In the genomic region with DNA sequence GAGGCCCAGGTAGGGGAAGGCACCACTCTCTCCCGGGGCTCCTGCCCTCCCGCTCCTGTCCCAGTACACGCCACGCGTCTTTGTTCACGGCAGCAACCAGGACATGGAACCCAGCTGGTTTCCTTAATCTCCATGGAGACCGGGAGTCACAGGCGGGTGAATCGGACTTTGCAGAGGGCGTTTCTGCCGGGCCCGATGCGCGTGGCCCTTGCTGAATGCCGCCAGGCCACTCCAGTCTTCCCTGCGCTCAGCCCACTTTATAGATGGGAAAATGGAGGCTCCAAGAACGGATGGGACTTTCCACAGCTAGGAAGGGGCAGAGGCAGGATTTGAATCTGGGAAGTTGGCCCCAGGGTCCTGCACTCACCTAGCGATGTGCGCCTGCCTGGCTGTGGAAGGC, we compare ENCODE assay signal across 2 cellular contexts.
TF ChIP-seq lines count a peak whose summit lies in the region.

No MANE protein-coding gene starts in this region.

TF ChIP-seq in GM23338, 12 proteins besides CTCF, POLR2A, EP300 and RAD21 (continues in another document):
- TF ChIP-seq EZH2 (IDR thresholded peaks at IDR 0.05; ENCODE audit: low read depth, unreplicated experiment) (no peak), EZH2phosphoT487 (IDR thresholded peaks at IDR 0.05; ENCODE audit: unreplicated experiment) (no peak), ZNF114 (CRISPR knock-in tag; IDR thresholded peaks at IDR 0.05) (no peak), CREB1 (CRISPR knock-in tag; IDR thresholded peaks at IDR 0.05; ENCODE audit: low read depth) (no peak), STAT1 (IDR thresholded peaks at IDR 0.05; ENCODE audit: unreplicated experiment) (no peak), NANOG (IDR thresholded peaks at IDR 0.05; ENCODE audit: borderline replicate concordance) (no peak), JUNB (IDR thresholded peaks at IDR 0.05; ENCODE audit: unreplicated experiment) (no peak)
- TF ChIP-seq, protein P1, sequence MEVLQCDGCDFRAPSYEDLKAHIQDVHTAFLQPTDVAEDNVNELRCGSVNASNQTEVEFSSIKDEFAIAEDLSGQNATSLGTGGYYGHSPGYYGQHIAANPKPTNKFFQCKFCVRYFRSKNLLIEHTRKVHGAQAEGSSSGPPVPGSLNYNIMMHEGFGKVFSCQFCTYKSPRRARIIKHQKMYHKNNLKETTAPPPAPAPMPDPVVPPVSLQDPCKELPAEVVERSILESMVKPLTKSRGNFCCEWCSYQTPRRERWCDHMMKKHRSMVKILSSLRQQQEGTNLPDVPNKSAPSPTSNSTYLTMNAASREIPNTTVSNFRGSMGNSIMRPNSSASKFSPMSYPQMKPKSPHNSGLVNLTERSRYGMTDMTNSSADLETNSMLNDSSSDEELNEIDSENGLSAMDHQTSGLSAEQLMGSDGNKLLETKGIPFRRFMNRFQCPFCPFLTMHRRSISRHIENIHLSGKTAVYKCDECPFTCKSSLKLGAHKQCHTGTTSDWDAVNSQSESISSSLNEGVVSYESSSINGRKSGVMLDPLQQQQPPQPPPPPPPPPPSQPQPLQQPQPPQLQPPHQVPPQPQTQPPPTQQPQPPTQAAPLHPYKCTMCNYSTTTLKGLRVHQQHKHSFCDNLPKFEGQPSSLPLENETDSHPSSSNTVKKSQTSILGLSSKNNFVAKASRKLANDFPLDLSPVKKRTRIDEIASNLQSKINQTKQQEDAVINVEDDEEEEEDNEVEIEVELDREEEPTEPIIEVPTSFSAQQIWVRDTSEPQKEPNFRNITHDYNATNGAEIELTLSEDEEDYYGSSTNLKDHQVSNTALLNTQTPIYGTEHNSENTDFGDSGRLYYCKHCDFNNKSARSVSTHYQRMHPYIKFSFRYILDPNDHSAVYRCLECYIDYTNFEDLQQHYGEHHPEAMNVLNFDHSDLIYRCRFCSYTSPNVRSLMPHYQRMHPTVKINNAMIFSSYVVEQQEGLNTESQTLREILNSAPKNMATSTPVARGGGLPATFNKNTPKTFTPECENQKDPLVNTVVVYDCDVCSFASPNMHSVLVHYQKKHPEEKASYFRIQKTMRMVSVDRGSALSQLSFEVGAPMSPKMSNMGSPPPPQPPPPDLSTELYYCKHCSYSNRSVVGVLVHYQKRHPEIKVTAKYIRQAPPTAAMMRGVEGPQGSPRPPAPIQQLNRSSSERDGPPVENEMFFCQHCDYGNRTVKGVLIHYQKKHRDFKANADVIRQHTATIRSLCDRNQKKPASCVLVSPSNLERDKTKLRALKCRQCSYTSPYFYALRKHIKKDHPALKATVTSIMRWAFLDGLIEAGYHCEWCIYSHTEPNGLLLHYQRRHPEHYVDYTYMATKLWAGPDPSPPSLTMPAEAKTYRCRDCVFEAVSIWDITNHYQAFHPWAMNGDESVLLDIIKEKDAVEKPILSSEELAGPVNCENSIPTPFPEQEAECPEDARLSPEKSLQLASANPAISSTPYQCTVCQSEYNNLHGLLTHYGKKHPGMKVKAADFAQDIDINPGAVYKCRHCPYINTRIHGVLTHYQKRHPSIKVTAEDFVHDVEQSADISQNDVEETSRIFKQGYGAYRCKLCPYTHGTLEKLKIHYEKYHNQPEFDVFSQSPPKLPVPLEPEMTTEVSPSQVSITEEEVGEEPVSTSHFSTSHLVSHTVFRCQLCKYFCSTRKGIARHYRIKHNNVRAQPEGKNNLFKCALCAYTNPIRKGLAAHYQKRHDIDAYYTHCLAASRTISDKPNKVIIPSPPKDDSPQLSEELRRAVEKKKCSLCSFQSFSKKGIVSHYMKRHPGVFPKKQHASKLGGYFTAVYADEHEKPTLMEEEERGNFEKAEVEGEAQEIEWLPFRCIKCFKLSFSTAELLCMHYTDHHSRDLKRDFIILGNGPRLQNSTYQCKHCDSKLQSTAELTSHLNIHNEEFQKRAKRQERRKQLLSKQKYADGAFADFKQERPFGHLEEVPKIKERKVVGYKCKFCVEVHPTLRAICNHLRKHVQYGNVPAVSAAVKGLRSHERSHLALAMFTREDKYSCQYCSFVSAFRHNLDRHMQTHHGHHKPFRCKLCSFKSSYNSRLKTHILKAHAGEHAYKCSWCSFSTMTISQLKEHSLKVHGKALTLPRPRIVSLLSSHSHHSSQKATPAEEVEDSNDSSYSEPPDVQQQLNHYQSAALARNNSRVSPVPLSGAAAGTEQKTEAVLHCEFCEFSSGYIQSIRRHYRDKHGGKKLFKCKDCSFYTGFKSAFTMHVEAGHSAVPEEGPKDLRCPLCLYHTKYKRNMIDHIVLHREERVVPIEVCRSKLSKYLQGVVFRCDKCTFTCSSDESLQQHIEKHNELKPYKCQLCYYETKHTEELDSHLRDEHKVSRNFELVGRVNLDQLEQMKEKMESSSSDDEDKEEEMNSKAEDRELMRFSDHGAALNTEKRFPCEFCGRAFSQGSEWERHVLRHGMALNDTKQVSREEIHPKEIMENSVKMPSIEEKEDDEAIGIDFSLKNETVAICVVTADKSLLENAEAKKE (CRISPR knock-in tag; IDR thresholded peaks at IDR 0.05) = no peak
- TF ChIP-seq, protein P2, sequence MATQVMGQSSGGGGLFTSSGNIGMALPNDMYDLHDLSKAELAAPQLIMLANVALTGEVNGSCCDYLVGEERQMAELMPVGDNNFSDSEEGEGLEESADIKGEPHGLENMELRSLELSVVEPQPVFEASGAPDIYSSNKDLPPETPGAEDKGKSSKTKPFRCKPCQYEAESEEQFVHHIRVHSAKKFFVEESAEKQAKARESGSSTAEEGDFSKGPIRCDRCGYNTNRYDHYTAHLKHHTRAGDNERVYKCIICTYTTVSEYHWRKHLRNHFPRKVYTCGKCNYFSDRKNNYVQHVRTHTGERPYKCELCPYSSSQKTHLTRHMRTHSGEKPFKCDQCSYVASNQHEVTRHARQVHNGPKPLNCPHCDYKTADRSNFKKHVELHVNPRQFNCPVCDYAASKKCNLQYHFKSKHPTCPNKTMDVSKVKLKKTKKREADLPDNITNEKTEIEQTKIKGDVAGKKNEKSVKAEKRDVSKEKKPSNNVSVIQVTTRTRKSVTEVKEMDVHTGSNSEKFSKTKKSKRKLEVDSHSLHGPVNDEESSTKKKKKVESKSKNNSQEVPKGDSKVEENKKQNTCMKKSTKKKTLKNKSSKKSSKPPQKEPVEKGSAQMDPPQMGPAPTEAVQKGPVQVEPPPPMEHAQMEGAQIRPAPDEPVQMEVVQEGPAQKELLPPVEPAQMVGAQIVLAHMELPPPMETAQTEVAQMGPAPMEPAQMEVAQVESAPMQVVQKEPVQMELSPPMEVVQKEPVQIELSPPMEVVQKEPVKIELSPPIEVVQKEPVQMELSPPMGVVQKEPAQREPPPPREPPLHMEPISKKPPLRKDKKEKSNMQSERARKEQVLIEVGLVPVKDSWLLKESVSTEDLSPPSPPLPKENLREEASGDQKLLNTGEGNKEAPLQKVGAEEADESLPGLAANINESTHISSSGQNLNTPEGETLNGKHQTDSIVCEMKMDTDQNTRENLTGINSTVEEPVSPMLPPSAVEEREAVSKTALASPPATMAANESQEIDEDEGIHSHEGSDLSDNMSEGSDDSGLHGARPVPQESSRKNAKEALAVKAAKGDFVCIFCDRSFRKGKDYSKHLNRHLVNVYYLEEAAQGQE (IDR thresholded peaks at IDR 0.05; ENCODE audit: unreplicated experiment) = no peak
- TF ChIP-seq, protein P3, sequence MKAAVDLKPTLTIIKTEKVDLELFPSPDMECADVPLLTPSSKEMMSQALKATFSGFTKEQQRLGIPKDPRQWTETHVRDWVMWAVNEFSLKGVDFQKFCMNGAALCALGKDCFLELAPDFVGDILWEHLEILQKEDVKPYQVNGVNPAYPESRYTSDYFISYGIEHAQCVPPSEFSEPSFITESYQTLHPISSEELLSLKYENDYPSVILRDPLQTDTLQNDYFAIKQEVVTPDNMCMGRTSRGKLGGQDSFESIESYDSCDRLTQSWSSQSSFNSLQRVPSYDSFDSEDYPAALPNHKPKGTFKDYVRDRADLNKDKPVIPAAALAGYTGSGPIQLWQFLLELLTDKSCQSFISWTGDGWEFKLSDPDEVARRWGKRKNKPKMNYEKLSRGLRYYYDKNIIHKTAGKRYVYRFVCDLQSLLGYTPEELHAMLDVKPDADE (IDR thresholded peaks at IDR 0.05) = no peak

TF ChIP-seq in K562, 482 proteins besides CTCF, POLR2A, EP300 and RAD21:
- TF ChIP-seq NR2F6 (CRISPR knock-in tag; IDR thresholded peaks at IDR 0.05) (no peak), KAT8 (IDR thresholded peaks at IDR 0.05; ENCODE audit: low read depth) (no peak), ZEB2 (IDR thresholded peaks at IDR 0.05) (no peak), ZFX (CRISPR knock-in tag; IDR thresholded peaks at IDR 0.05) (0 out of 2 replicates have a peak, but pooled peaks have one; percentile 0), RBFOX2 (IDR thresholded peaks at IDR 0.05; ENCODE audit: low read depth, low read length) (0 out of 2 replicates have a peak, but pooled peaks have one; percentile 26), BCOR (IDR thresholded peaks at IDR 0.05) (peak; percentile 5), KDM1A (IDR thresholded peaks at IDR 0.05) (0 out of 4 replicates have a peak, but pooled peaks of 1 of the 2 experiments have one; percentile 17), RBM25 (IDR thresholded peaks at IDR 0.05; ENCODE audit: low read depth, low read length, severe bottlenecking) (peak; percentile 58)
- TF ChIP-seq, protein P4, sequence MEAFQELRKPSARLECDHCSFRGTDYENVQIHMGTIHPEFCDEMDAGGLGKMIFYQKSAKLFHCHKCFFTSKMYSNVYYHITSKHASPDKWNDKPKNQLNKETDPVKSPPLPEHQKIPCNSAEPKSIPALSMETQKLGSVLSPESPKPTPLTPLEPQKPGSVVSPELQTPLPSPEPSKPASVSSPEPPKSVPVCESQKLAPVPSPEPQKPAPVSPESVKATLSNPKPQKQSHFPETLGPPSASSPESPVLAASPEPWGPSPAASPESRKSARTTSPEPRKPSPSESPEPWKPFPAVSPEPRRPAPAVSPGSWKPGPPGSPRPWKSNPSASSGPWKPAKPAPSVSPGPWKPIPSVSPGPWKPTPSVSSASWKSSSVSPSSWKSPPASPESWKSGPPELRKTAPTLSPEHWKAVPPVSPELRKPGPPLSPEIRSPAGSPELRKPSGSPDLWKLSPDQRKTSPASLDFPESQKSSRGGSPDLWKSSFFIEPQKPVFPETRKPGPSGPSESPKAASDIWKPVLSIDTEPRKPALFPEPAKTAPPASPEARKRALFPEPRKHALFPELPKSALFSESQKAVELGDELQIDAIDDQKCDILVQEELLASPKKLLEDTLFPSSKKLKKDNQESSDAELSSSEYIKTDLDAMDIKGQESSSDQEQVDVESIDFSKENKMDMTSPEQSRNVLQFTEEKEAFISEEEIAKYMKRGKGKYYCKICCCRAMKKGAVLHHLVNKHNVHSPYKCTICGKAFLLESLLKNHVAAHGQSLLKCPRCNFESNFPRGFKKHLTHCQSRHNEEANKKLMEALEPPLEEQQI (IDR thresholded peaks at IDR 0.05) = no peak
- TF ChIP-seq, protein P5, sequence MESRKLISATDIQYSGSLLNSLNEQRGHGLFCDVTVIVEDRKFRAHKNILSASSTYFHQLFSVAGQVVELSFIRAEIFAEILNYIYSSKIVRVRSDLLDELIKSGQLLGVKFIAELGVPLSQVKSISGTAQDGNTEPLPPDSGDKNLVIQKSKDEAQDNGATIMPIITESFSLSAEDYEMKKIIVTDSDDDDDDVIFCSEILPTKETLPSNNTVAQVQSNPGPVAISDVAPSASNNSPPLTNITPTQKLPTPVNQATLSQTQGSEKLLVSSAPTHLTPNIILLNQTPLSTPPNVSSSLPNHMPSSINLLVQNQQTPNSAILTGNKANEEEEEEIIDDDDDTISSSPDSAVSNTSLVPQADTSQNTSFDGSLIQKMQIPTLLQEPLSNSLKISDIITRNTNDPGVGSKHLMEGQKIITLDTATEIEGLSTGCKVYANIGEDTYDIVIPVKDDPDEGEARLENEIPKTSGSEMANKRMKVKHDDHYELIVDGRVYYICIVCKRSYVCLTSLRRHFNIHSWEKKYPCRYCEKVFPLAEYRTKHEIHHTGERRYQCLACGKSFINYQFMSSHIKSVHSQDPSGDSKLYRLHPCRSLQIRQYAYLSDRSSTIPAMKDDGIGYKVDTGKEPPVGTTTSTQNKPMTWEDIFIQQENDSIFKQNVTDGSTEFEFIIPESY (CRISPR knock-in tag; IDR thresholded peaks at IDR 0.05) = peak; percentile 90
